ENCODE assay signal across 1 cellular context in genomic region chr11:9530901-9531625, GRCh38.
TF ChIP-seq lines count a peak whose summit lies in the region.

No MANE protein-coding gene starts in this region.

TF ChIP-seq in GM12878, 131 proteins besides CTCF, POLR2A, EP300 and RAD21:
- TF ChIP-seq EED (IDR thresholded peaks at IDR 0.05; ENCODE audit: low read depth) (no peak), CREM (IDR thresholded peaks at IDR 0.05; ENCODE audit: low read depth) (no peak), SMC3 (IDR thresholded peaks at IDR 0.05; ENCODE audit: borderline replicate concordance, low read length) (no peak), SMAD5 (IDR thresholded peaks at IDR 0.05; ENCODE audit: low read depth) (no peak), PRDM15 (CRISPR knock-in tag; IDR thresholded peaks at IDR 0.05) (no peak)
